In the genomic region with DNA sequence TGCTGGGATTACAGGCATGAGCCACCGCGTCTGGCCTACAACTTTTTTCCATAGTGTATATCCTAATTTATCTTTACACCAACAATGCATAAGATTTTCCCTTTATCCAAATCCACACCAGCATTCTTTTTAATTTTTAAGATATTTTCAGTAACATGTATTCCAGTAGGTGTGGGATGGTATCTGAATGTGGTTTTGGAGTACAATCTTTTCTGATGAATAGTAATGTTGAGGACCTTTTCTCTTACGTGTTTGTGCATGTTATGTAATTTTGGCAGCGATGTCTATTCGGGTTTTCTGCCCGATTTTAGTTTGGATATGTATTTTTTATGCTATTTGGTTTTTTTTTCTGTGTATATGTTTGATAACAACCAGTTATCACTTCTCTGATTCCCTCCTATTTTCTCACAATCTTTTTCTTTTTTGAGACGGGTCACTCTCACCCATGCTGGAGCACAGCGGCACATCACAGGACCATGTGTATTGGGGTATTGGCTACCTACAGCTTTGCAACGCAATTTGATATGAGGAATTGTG, we compare ENCODE assay signal across 12 cellular contexts.
DNase-seq lines count a peak whose midpoint lies in the region; ATAC-seq, FAIRE-seq and TF ChIP-seq lines count a peak whose summit lies in the region.
"Had no signal": no experiment of that assay in that cellular context is flagged by ENCODE, and none has a peak within 500 bp of the region (broad histone marks: within the 10 kb centered on the region; RNA-seq: fewer than 3 reads in every experiment).

No MANE protein-coding gene starts in this region.

- no peak for FAIRE-seq in K562 (lab: Jason Lieb, UNC)
- FAIRE-seq: GM12892 had no signal

- H3K4me1 ChIP-seq in DND-41 (ENCODE audit: insufficient read depth, low read length) (peaks cover 50% of the 10 kb centered on the region), Karpas-422 (ENCODE audit: low read length) (peaks cover 21% of the 10 kb centered on the region), K562 (replicated peaks in 1 of 2; ENCODE audit: control insufficient read depth in 2 of 2, insufficient read depth in 2 of 2, low read length in 2 of 2) (peaks cover 0 to 10% of the 10 kb centered on the region in 2 experiments; a peak in 3 of 5 replicates)

- H3K36me3 Mint-ChIP-seq in neural crest cell (ENCODE audit: low read depth), result peaks cover 3% of the 10 kb centered on the region

- H3K4me2 ChIP-seq in DND-41 (ENCODE audit: insufficient read depth, low read length) (peak overlapping the region; percentile 96), Karpas-422 (ENCODE audit: low read depth, low read length, poor library complexity, severe bottlenecking) (peak overlapping the region; percentile 79), K562 (ENCODE audit: insufficient read depth, low read length) (peak overlapping the region; percentile 78)

- TF ChIP-seq CTCF in DND-41 (IDR thresholded peaks at IDR 0.05; ENCODE audit: borderline replicate concordance, extremely low read depth, low read length, poor library complexity, severe bottlenecking) (no peak), K562 (IDR thresholded peaks at IDR 0.05 in 2 of 3, conservative IDR thresholded peaks at IDR 0.05 in 1 of 3; ENCODE audit: insufficient read depth in 2 of 3, low read depth in 1 of 3, low read length in 3 of 3) (no peak), neural crest cell (conservative IDR thresholded peaks at IDR 0.05) (no peak)

- TF ChIP-seq EP300 in K562 (IDR thresholded peaks at IDR 0.05; ENCODE audit: low read length), result no peak

- H3K9ac ChIP-seq in DND-41 (ENCODE audit: low read depth, low read length) (peak overlapping the region; percentile 73), Karpas-422 (ENCODE audit: low read length) (peak overlapping the region; percentile 86), K562 (ENCODE audit: insufficient read depth in 1 of 2, low read depth in 2 of 2, low read length in 2 of 2) (peak overlapping the region in 1 of 2 experiments; percentile 14; a peak in 1 of 4 replicates)

- POLR2A ChIA-PET in K562 (lab: Yijun Ruan, JAX), result no interaction called here

- H3K9me3 Mint-ChIP-seq in neural crest cell, result no peaks in the 10 kb centered on the region

- H3K4me3 ChIP-seq in DND-41 (ENCODE audit: low read depth in 1 of 2, low read length in 2 of 2), result peak overlapping the region; percentile 8 to 98; a peak in 3 of 4 replicates
- peak overlapping the region; percentile 85 for H3K4me3 ChIP-seq in Karpas-422 (ENCODE audit: low read length)
- H3K4me3 ChIP-seq in K562, result peak overlapping the region; percentile 73

- H3K9me3 ChIP-seq in DND-41 (ENCODE audit: insufficient read depth, low read length, severe bottlenecking) (no peaks in the 10 kb centered on the region), Karpas-422 (ENCODE audit: low read length) (no peaks in the 10 kb centered on the region), K562 (replicated peaks; ENCODE audit: control insufficient read depth, insufficient read depth, low read depth, low read length) (no peaks in the 10 kb centered on the region)
- H3K9me3 ChIP-seq: testis had no signal

- H4K20me1 ChIP-seq in DND-41 (ENCODE audit: insufficient read depth, low read length) (peaks cover 47% of the 10 kb centered on the region), Karpas-422 (ENCODE audit: insufficient read depth, low read depth, low read length) (0 out of 2 replicates have a peak, but pooled peaks cover 18% of the 10 kb centered on the region), K562 (replicated peaks; ENCODE audit: control insufficient read depth, insufficient read depth, low read length) (no peaks in the 10 kb centered on the region; the same call in 1 of the 2 replicates)

- H3K79me2 ChIP-seq in DND-41 (ENCODE audit: insufficient read depth, low read length) (peaks cover 77% of the 10 kb centered on the region), Karpas-422 (ENCODE audit: low read length) (peaks cover 73% of the 10 kb centered on the region), K562 (ENCODE audit: control insufficient read depth, insufficient read depth, low read length) (peaks cover 75% of the 10 kb centered on the region)

- peak overlapping the region; percentile 26; the same call in 1 of the 2 replicates for H3K27ac ChIP-seq in DND-41 (ENCODE audit: low read length)
- H3K27ac ChIP-seq in Karpas-422 (ENCODE audit: low read length), result no peak overlapping the region
- no peak overlapping the region for H3K27ac ChIP-seq in K562 (ENCODE audit: extremely low read depth, low read depth, low read length)

- no peak for TF ChIP-seq RAD21 in K562 (CRISPR knock-in tag; conservative IDR thresholded peaks at IDR 0.05 in 1 of 2, IDR thresholded peaks at IDR 0.05 in 1 of 2)

- H3K4me3 Mint-ChIP-seq in neural crest cell, result peak overlapping the region; percentile 97

- ATAC-seq in DND-41 (ENCODE audit: insufficient read depth, low read depth), result no peak
- ATAC-seq in K562, result no peak
- ATAC-seq in HG02973 (IDR thresholded peaks at IDR 0.05; ENCODE audit: unreplicated experiment), result no peak
- ATAC-seq: SK-N-SH treated with all-trans-retinoic acid at 6 μM for 48 hours had no signal

- no peak for TF ChIP-seq POLR2A in K562 (conservative IDR thresholded peaks at IDR 0.05)

- BruUV-seq in K562 (replicated peaks; lab: Mats Ljungman, UMichigan), result no TSS peak

- no peaks in the 10 kb centered on the region for H3K9me2 ChIP-seq in Karpas-422 (replicated peaks; ENCODE audit: insufficient read depth, low read length)

- in situ Hi-C loops in K562 (cut with MboI) (loop anchor here (10.0 kb wide), 2 partner anchors 225 to 885 kb away; no protein-coding TSS in a partner anchor), G401 (cut with HindIII; ENCODE audit: low sequenced_read_pairs) (no loop called here)

- no peak for DNase-seq in DND-41
- no peak for DNase-seq in Karpas-422
- DNase-seq in K562 (ENCODE audit: extremely low read depth in 1 of 4, low spot score in 3 of 4), result no peak
- DNase-seq in neural crest cell (ENCODE audit: low read depth, low spot score), result no peak
- DNase-seq in G401 (ENCODE audit: low spot score), result no peak
- DNase-seq in AG08396 (ENCODE audit: low spot score), result no peak
- no peak for DNase-seq in hepatic stellate cell (ENCODE audit: low spot score)
- DNase-seq: NCI-H2029, testis had no signal

- whole genome bisulfite sequencing in K562 (ENCODE audit: insufficient coverage, low coverage, missing lambda C conversion rate), result 29% methylated on average over 9 of the region's 9 CpGs

- H2AFZ ChIP-seq in DND-41 (ENCODE audit: low read depth, low read length) (no peak overlapping the region), Karpas-422 (ENCODE audit: low read length) (no peak overlapping the region), K562 (ENCODE audit: low read depth, low read length) (no peak overlapping the region)

- CTCF ChIA-PET in K562 (lab: Yijun Ruan, JAX; ENCODE audit: low intra/inter-chr PET ratio), result no interaction called here

- no peaks in the 10 kb centered on the region for H3K9me1 ChIP-seq in K562 (ENCODE audit: control insufficient read depth, insufficient read depth, low read length)

- H3K27ac Mint-ChIP-seq in neural crest cell (ENCODE audit: unreplicated experiment), result no peak overlapping the region

- intact Hi-C loops in K562 (cut with micrococcal nuclease), result loop anchor here (10.0 kb wide), 1 partner anchor 85 kb away; no protein-coding TSS in a partner anchor

- H3K36me3 ChIP-seq in DND-41 (ENCODE audit: insufficient read depth, low read length) (peaks cover 24% of the 10 kb centered on the region), Karpas-422 (ENCODE audit: insufficient read depth, low read length) (no peaks in the 10 kb centered on the region), K562 (ENCODE audit: control insufficient read depth, insufficient read depth, low read length) (peaks cover 17% of the 10 kb centered on the region; the same call in 2 of the 3 replicates)

- no peaks in the 10 kb centered on the region for H3K27me3 Mint-ChIP-seq in neural crest cell (ENCODE audit: low read depth)

- H3K4me1 Mint-ChIP-seq in neural crest cell, result peaks cover 41% of the 10 kb centered on the region

- no peaks in the 10 kb centered on the region for H3K27me3 ChIP-seq in DND-41 (ENCODE audit: insufficient read depth, low read length, poor library complexity)
- no peaks in the 10 kb centered on the region for H3K27me3 ChIP-seq in Karpas-422 (ENCODE audit: low read length)
- no peaks in the 10 kb centered on the region for H3K27me3 ChIP-seq in K562 (ENCODE audit: control insufficient read depth in 2 of 2, insufficient read depth in 2 of 2, low read length in 2 of 2)
- H3K27me3 ChIP-seq: testis had no signal

TF ChIP-seq in K562, 482 proteins besides CTCF, POLR2A, EP300 and RAD21 (continues in another document):
- no peak for TF ChIP-seq NR2C1 (IDR thresholded peaks at IDR 0.05)
- TF ChIP-seq NR2C1 (tag; IDR thresholded peaks at IDR 0.05), result no peak
- TF ChIP-seq EZH2 (IDR thresholded peaks at IDR 0.05; ENCODE audit: borderline replicate concordance, low read depth, low read length), result no peak
- TF ChIP-seq GATA2 (CRISPR knock-in tag; IDR thresholded peaks at IDR 0.05), result no peak
- no peak for TF ChIP-seq NCOA4 (IDR thresholded peaks at IDR 0.05; ENCODE audit: partially characterized antibody)
- no peak for TF ChIP-seq CHD2 (IDR thresholded peaks at IDR 0.05; ENCODE audit: low read depth, low read length)
- TF ChIP-seq NUFIP1 (IDR thresholded peaks at IDR 0.05; ENCODE audit: partially characterized antibody), result no peak
- TF ChIP-seq HNRNPUL1 (IDR thresholded peaks at IDR 0.05; ENCODE audit: low read length), result no peak
